ENCODE assay signal across 1 cellular context in genomic region chr20:47173596-47174216, GRCh38.
TF ChIP-seq lines count a peak whose summit lies in the region.

No MANE protein-coding gene starts in this region.

TF ChIP-seq in GM12878, 131 proteins besides CTCF, POLR2A, EP300 and RAD21:
- TF ChIP-seq ASH2L (IDR thresholded peaks at IDR 0.05; ENCODE audit: borderline replicate concordance, low read depth) (no peak), NFXL1 (IDR thresholded peaks at IDR 0.05; ENCODE audit: borderline replicate concordance) (peak; percentile 61; the same call in 1 of the 2 replicates), CBX5 (IDR thresholded peaks at IDR 0.05; ENCODE audit: low read depth) (no peak)
